32 cellular contexts compared by ENCODE assay signal in genomic region chr9:19754921-19755320, GRCh38. TPM values are rescaled to one million over a fixed set of nuclear protein-coding genes. Genes with fewer than 3 reads are reported as not detected.
"Had no signal": no experiment of that assay in that cellular context is flagged by ENCODE, and none has a peak within 500 bp of the region (broad histone marks: within the 10 kb centered on the region; RNA-seq: fewer than 3 reads in every experiment).

No MANE protein-coding gene starts in this region.

- H3K27ac ChIP-seq: ascending aorta, cardiac muscle cell, PC-9, RWPE1 had no signal

- DNase-seq: activated CD4-positive, alpha-beta T cell treated with anti-CD3 and anti-CD28 coated beads for 36 hours; activated CD4-positive, alpha-beta T cell treated with anti-CD3 and anti-CD28 coated beads, Interleukin-2, amount 10 ng/mL, durations not matched to agents 7 days and 5 days; activated CD4-positive, alpha-beta T cell treated with anti-CD3 and anti-CD28 coated beads, Interleukin-2, amount 50 U/mL, for 48 hours; activated CD8-positive, alpha-beta T cell treated with anti-CD3 and anti-CD28 coated beads, Interleukin-2, amount 10 ng/mL, durations not matched to agents 7 days and 5 days; activated gamma-delta T cell; activated naive CD4-positive, alpha-beta T cell treated with Interleukin-2 at 50 U/mL for 16 hours; activated naive CD8-positive, alpha-beta T cell treated with anti-CD3 and anti-CD28 coated beads, Interleukin-2, amount 10 ng/mL, durations not matched to agents 7 days and 5 days; activated T-cell treated with anti-CD3 and anti-CD28 coated beads, Interleukin-2, amount 50 U/mL, for 24 hours; amygdala; Karpas-422; KBM-7; NCI-H1105; NCI-H1417 treated with DMSO at 0.1 percent for 48 hours; NCI-H187 treated with DMSO at 0.1 percent for 48 hours; NCI-H2081 treated with DMSO at 0.1 percent for 48 hours; NCI-H345; NCI-H69; NK-92 treated with Interleukin-12 subunit alpha and Interleukin-12 subunit beta, amount 100 ng/mL, for 24 hours; PC-9; SW 1271; T-helper 1 cell; T-helper 2 cell; T-helper 9 cell had no signal

- H3K9me3 ChIP-seq: ascending aorta had no signal

- H3K27me3 Mint-ChIP-seq: activated T-cell treated with anti-CD3 and anti-CD28 coated beads, Interleukin-2, amount 50 U/mL, for 24 hours; IgD-negative memory B cell had no signal

- H3K4me1 ChIP-seq: ascending aorta had no signal

- H3K4me3 Mint-ChIP-seq: activated CD4-positive, alpha-beta T cell treated with anti-CD3 and anti-CD28 coated beads for 36 hours; activated CD4-positive, alpha-beta T cell treated with anti-CD3 and anti-CD28 coated beads, Interleukin-2, amount 10 ng/mL, durations not matched to agents 7 days and 5 days; activated CD8-positive, alpha-beta T cell treated with anti-CD3 and anti-CD28 coated beads, Interleukin-2, amount 10 ng/mL, durations not matched to agents 7 days and 5 days; activated naive CD4-positive, alpha-beta T cell treated with anti-CD3 and anti-CD28 coated beads, Interleukin-2, amount 50 U/mL, for 24 hours; activated naive CD8-positive, alpha-beta T cell treated with anti-CD3 and anti-CD28 coated beads, Interleukin-2, amount 10 ng/mL, durations not matched to agents 7 days and 5 days; activated T-cell treated with anti-CD3 and anti-CD28 coated beads, Interleukin-2, amount 50 U/mL, for 24 hours; IgD-negative memory B cell; WTC11 had no signal

- H3K36me3 Mint-ChIP-seq: activated naive CD4-positive, alpha-beta T cell treated with anti-CD3 and anti-CD28 coated beads, Interleukin-2, amount 50 U/mL, for 24 hours; activated naive CD8-positive, alpha-beta T cell treated with anti-CD3 and anti-CD28 coated beads, Interleukin-2, amount 10 ng/mL, durations not matched to agents 7 days and 5 days; IgD-negative memory B cell; WTC11 had no signal

- H3K4me2 ChIP-seq: PC-9 had no signal

- H3K27me3 ChIP-seq: ascending aorta, cardiac muscle cell had no signal

- H3K9me3 Mint-ChIP-seq: activated naive CD4-positive, alpha-beta T cell treated with anti-CD3 and anti-CD28 coated beads, Interleukin-2, amount 50 U/mL, for 24 hours; activated naive CD8-positive, alpha-beta T cell treated with anti-CD3 and anti-CD28 coated beads, Interleukin-2, amount 10 ng/mL, durations not matched to agents 7 days and 5 days; activated T-cell treated with anti-CD3 and anti-CD28 coated beads, Interleukin-2, amount 50 U/mL, for 24 hours; activated T-helper 2 cell treated with anti-CD3 and anti-CD28 coated beads, Interferon-gamma antibody, Interleukin-2, Interleukin-4, amounts not matched to agents 10 μg/mL and 5 μg/mL and 100 μg/mL, durations not matched to agents 14 hours and 24 hours and 36 hours had no signal

- H3K4me3 ChIP-seq: ascending aorta, cardiac muscle cell, PC-9 had no signal

- H3K4me1 Mint-ChIP-seq: activated CD4-positive, alpha-beta T cell treated with anti-CD3 and anti-CD28 coated beads for 36 hours; activated naive CD4-positive, alpha-beta T cell treated with anti-CD3 and anti-CD28 coated beads, Interleukin-2, amount 50 U/mL, for 24 hours; IgD-negative memory B cell had no signal

- H3K36me3 ChIP-seq: ascending aorta, cardiac muscle cell had no signal

- H2AFZ ChIP-seq: PC-9 had no signal

- H3K27ac Mint-ChIP-seq: activated CD4-positive, alpha-beta T cell treated with anti-CD3 and anti-CD28 coated beads for 36 hours; activated CD4-positive, alpha-beta T cell treated with anti-CD3 and anti-CD28 coated beads, Interleukin-2, amount 10 ng/mL, durations not matched to agents 7 days and 5 days; activated CD8-positive, alpha-beta T cell treated with anti-CD3 and anti-CD28 coated beads, Interleukin-2, amount 10 ng/mL, durations not matched to agents 7 days and 5 days; activated naive CD4-positive, alpha-beta T cell treated with anti-CD3 and anti-CD28 coated beads, Interleukin-2, amount 50 U/mL, for 24 hours; activated naive CD8-positive, alpha-beta T cell treated with anti-CD3 and anti-CD28 coated beads, Interleukin-2, amount 10 ng/mL, durations not matched to agents 7 days and 5 days; activated T-cell treated with anti-CD3 and anti-CD28 coated beads, Interleukin-2, amount 50 U/mL, for 24 hours; activated T-helper 2 cell treated with anti-CD3 and anti-CD28 coated beads, Interferon-gamma antibody, Interleukin-2, Interleukin-4, amounts not matched to agents 10 μg/mL and 5 μg/mL and 100 μg/mL, durations not matched to agents 14 hours and 24 hours and 36 hours; IgD-negative memory B cell; WTC11 had no signal

RNA-seq across cellular contexts. Expression of gene SLC24A2, which starts 33.9 kb away (rescaled TPM):
- total RNA-seq: activated CD4-positive, alpha-beta T cell treated with anti-CD3 and anti-CD28 coated beads for 36 hours; activated CD4-positive, alpha-beta T cell treated with anti-CD3 and anti-CD28 coated beads, Interleukin-2, amount 10 ng/mL, durations not matched to agents 7 days and 5 days; activated CD8-positive, alpha-beta T cell treated with anti-CD3 and anti-CD28 coated beads, Interleukin-2, amount 10 ng/mL, durations not matched to agents 7 days and 5 days; activated naive CD8-positive, alpha-beta T cell treated with anti-CD3 and anti-CD28 coated beads, Interleukin-2, amount 10 ng/mL, durations not matched to agents 7 days and 5 days; activated T-helper 2 cell treated with anti-CD3 and anti-CD28 coated beads, Interferon-gamma antibody, Interleukin-2, Interleukin-4, amounts not matched to agents 10 μg/mL and 5 μg/mL and 100 μg/mL, durations not matched to agents 14 hours and 24 hours and 36 hours; ascending aorta; MCF 10A; NCI-H460; PC-9 had no signal
